In genomic region chr14:73173092-73173735, GRCh38 we compare ENCODE assay signal across 8 cellular contexts. TPM values are rescaled to one million over a fixed set of nuclear protein-coding genes. Genes with fewer than 3 reads are reported as not detected.
DNase-seq lines count a peak whose midpoint lies in the region; TF ChIP-seq lines count a peak whose summit lies in the region.

No MANE protein-coding gene starts in this region.

- no peaks in the 10 kb centered on the region for H3K4me1 Mint-ChIP-seq in type B pancreatic cell (ENCODE audit: unreplicated experiment)

- DNase-seq in NCI-H510A treated with DMSO at 0.1 percent for 48 hours (lab: John Stamatoyannopoulos, UW) = peak; percentile 41
- no peak for DNase-seq in NCI-H510A (lab: John Stamatoyannopoulos, UW)
- peak; percentile 43 for DNase-seq in LHCN-M2 (ENCODE audit: low read depth)
- DNase-seq in iris pigment epithelial cell (ENCODE audit: low read depth) = peak; percentile 59
- DNase-seq in type B pancreatic cell (ENCODE audit: extremely low spot score, unreplicated experiment) = no peak
- DNase-seq in NCI-H128 (lab: John Stamatoyannopoulos, UW; ENCODE audit: unreplicated experiment) = no peak
- no peak for DNase-seq in activated naive CD4-positive, alpha-beta T cell treated with anti-CD3 and anti-CD28 coated beads, Interleukin-2, amount 50 U/mL, for 16 hours

- TF ChIP-seq CTCF in VCaP (conservative IDR thresholded peaks at IDR 0.05) (peak; percentile 81), type B pancreatic cell (conservative IDR thresholded peaks at IDR 0.05) (peak; percentile 76)

- H3K27ac Mint-ChIP-seq in type B pancreatic cell = no peak overlapping the region

- H3K9me3 Mint-ChIP-seq in type B pancreatic cell = no peaks in the 10 kb centered on the region

- H3K36me3 Mint-ChIP-seq in type B pancreatic cell = peaks cover 33% of the 10 kb centered on the region

- H3K4me3 Mint-ChIP-seq in type B pancreatic cell = no peak overlapping the region

- no peak overlapping the region for H3K27ac ChIP-seq in VCaP

- H3K27me3 Mint-ChIP-seq in type B pancreatic cell = no peaks in the 10 kb centered on the region

RNA-seq across cellular contexts. Expression of gene PSEN1, which starts 36.9 kb away (rescaled TPM):
- 29.9 and 38.6 TPM in 2 replicates for total RNA-seq in LHCN-M2 (2014; rRNA removed)
- 29.5 TPM for polyA plus RNA-seq in LHCN-M2 (2012)
- total RNA-seq in type B pancreatic cell (ENCODE audit: low replicate concordance) = 58.9 and 76.4 TPM in 2 replicates

Comparison
In these comparisons a context has a peak if more than half of its experiments do, and no peak if none do; other contexts are left out.
1. DNase-seq: peak in NCI-H510A treated with DMSO at 0.1 percent for 48 hours (single experiment), LHCN-M2 (single experiment) and iris pigment epithelial cell (single experiment); none in NCI-H510A (single experiment), type B pancreatic cell (single experiment), NCI-H128 (single experiment) and activated naive CD4-positive, alpha-beta T cell treated with anti-CD3 and anti-CD28 coated beads, Interleukin-2, amount 50 U/mL, for 16 hours (single experiment).